Comparison of ENCODE assay signal across 20 cellular contexts in genomic region chr19:46101293-46101692, GRCh38. TPM values are rescaled to one million over a fixed set of nuclear protein-coding genes. Genes with fewer than 3 reads are reported as not detected.
DNase-seq lines count a peak whose midpoint lies in the region; ATAC-seq, FAIRE-seq and TF ChIP-seq lines count a peak whose summit lies in the region.
"Had no signal": no experiment of that assay in that cellular context is flagged by ENCODE, and none has a peak within 500 bp of the region (broad histone marks: within the 10 kb centered on the region; RNA-seq: fewer than 3 reads in every experiment).

No MANE protein-coding gene starts in this region.

- H2AFZ ChIP-seq in GM23338 (peak overlapping the region; percentile 52; the same call in 1 of the 2 replicates), mesenchymal stem cell (ENCODE audit: low read depth, low read length) (no peak overlapping the region), trophoblast cell (ENCODE audit: insufficient read depth, low read length, poor library complexity) (no peak overlapping the region)

- H4K20me1 ChIP-seq in GM23338 (replicated peaks; ENCODE audit: insufficient read depth), result no peaks in the 10 kb centered on the region

- H3K27ac Mint-ChIP-seq in GM23338, result no peak overlapping the region
- no peak overlapping the region for H3K27ac Mint-ChIP-seq in stimulated activated memory B cell treated with anti-CD40 and anti-IgM and Interleukin-4, amounts not matched to agents 10 μg/mL and 1 μg/mL and 100 μg/mL, for 72 hours
- H3K27ac Mint-ChIP-seq: CD4-positive, CD25-positive, alpha-beta regulatory T cell; CD8-positive, alpha-beta memory T cell had no signal

- H3K14ac ChIP-seq in mesenchymal stem cell (ENCODE audit: low read length in 2 of 2), result no peak overlapping the region
- H3K14ac ChIP-seq in trophoblast cell (ENCODE audit: low read length), result no peak overlapping the region

- WGBS in mesenchymal stem cell, result 71% methylated on average over 6 of the region's 6 CpGs
- no CpG with 5 or more reads among the region's 6 CpGs for WGBS in trophoblast cell (ENCODE audit: extremely low coverage, insufficient coverage, insufficient read length)

- H3K4me1 Mint-ChIP-seq in GM23338, result peaks cover 12% of the 10 kb centered on the region; the same call in 2 of the 3 replicates
- no peaks in the 10 kb centered on the region for H3K4me1 Mint-ChIP-seq in stimulated activated memory B cell treated with anti-CD40 and anti-IgM and Interleukin-4, amounts not matched to agents 10 μg/mL and 1 μg/mL and 100 μg/mL, for 72 hours
- H3K4me1 Mint-ChIP-seq: CD4-positive, CD25-positive, alpha-beta regulatory T cell; CD8-positive, alpha-beta memory T cell had no signal

- H3K23ac ChIP-seq in mesenchymal stem cell (ENCODE audit: low read length in 2 of 2) (peak overlapping the region in 1 of 2 experiments; percentile 40), trophoblast cell (ENCODE audit: low read length) (no peak overlapping the region)

- peak; percentile 38 for DNase-seq in GM23338 (ENCODE audit: low spot score)
- DNase-seq in bronchial epithelial cell (ENCODE audit: low read depth), result no peak
- DNase-seq in mesenchymal stem cell, result no peak
- DNase-seq in trophoblast cell, result no peak
- DNase-seq in anterior cingulate cortex (lab: John Stamatoyannopoulos, UW), result no peak
- DNase-seq: ACHN; BE2C; C1 segment of cervical spinal cord; CD4-positive, CD25-positive, alpha-beta regulatory T cell; CD8-positive, alpha-beta memory T cell; COR-L47; DMS 273 treated with DMSO at 0.1 percent for 48 hours; HCEC 1CT had no signal

- H2AK5ac ChIP-seq in mesenchymal stem cell (ENCODE audit: low read length, severe bottlenecking), result no peak overlapping the region
- H2AK5ac ChIP-seq in trophoblast cell (ENCODE audit: low read length), result peak overlapping the region; percentile 61

- FAIRE-seq in bronchial epithelial cell (lab: Jason Lieb, UNC), result peak; percentile 43
- FAIRE-seq: A204.1, G401.6, GM12891, GM19239, H54 had no signal

- peaks cover 6% of the 10 kb centered on the region for H3K9me3 Mint-ChIP-seq in GM23338
- H3K9me3 Mint-ChIP-seq in stimulated activated memory B cell treated with anti-CD40 and anti-IgM and Interleukin-4, amounts not matched to agents 10 μg/mL and 1 μg/mL and 100 μg/mL, for 72 hours, result peaks cover 13% of the 10 kb centered on the region

- no peaks in the 10 kb centered on the region for H3K79me2 ChIP-seq in GM23338 (replicated peaks; ENCODE audit: insufficient read depth)
- H3K79me2 ChIP-seq in trophoblast cell (ENCODE audit: control insufficient read depth, insufficient read depth, low read length, poor library complexity), result no peaks in the 10 kb centered on the region

- H3K27me3 ChIP-seq in GM23338 (ENCODE audit: insufficient read depth), result no peaks in the 10 kb centered on the region
- H3K27me3 ChIP-seq in bronchial epithelial cell (ENCODE audit: control insufficient read depth, insufficient read depth, low read length), result peaks cover 2% of the 10 kb centered on the region
- H3K27me3 ChIP-seq in mesenchymal stem cell (ENCODE audit: control insufficient read depth in 1 of 2, insufficient read depth in 1 of 2, low read length in 2 of 2), result peaks cover 35 to 64% of the 10 kb centered on the region in 2 experiments
- no peaks in the 10 kb centered on the region for H3K27me3 ChIP-seq in trophoblast cell (ENCODE audit: insufficient read depth, low read length)

- H2BK5ac ChIP-seq in mesenchymal stem cell (ENCODE audit: low read depth, low read length, poor library complexity, severe bottlenecking), result no peak overlapping the region
- no peak overlapping the region for H2BK5ac ChIP-seq in trophoblast cell (ENCODE audit: low read depth, low read length, poor library complexity)

- no peaks in the 10 kb centered on the region for H3K79me1 ChIP-seq in mesenchymal stem cell (replicated peaks; ENCODE audit: low read length, poor library complexity, severe bottlenecking)
- no peaks in the 10 kb centered on the region for H3K79me1 ChIP-seq in trophoblast cell (ENCODE audit: low read length)

- H2BK15ac ChIP-seq in mesenchymal stem cell (ENCODE audit: low read depth, poor library complexity, severe bottlenecking), result no peak overlapping the region

- H3K9me3 ChIP-seq in mesenchymal stem cell (ENCODE audit: control insufficient read depth, low read length), result peaks cover 17% of the 10 kb centered on the region
- H3K9me3 ChIP-seq in trophoblast cell (ENCODE audit: insufficient read depth, low read depth, low read length), result peaks cover 7% of the 10 kb centered on the region

- no peak overlapping the region for H3K4me3 Mint-ChIP-seq in GM23338
- no peak overlapping the region for H3K4me3 Mint-ChIP-seq in stimulated activated memory B cell treated with anti-CD40 and anti-IgM and Interleukin-4, amounts not matched to agents 10 μg/mL and 1 μg/mL and 100 μg/mL, for 72 hours
- H3K4me3 Mint-ChIP-seq: CD8-positive, alpha-beta memory T cell had no signal

- H4K8ac ChIP-seq in mesenchymal stem cell (ENCODE audit: low read length) (no peak overlapping the region), trophoblast cell (ENCODE audit: low read depth, low read length) (no peak overlapping the region)

- H3K18ac ChIP-seq in mesenchymal stem cell (ENCODE audit: low read depth in 1 of 2, low read length in 2 of 2) (no peak overlapping the region), trophoblast cell (ENCODE audit: low read length) (no peak overlapping the region)

- peak; percentile 85 for ATAC-seq in GM23338
- no peak for ATAC-seq in stimulated activated memory B cell treated with anti-CD40 and anti-IgM and Interleukin-4, amounts not matched to agents 10 μg/mL and 1 μg/mL and 100 μg/mL, for 72 hours
- ATAC-seq in HG03460 (IDR thresholded peaks at IDR 0.05; ENCODE audit: unreplicated experiment), result no peak

- H3K4me2 ChIP-seq in GM23338, result no peak overlapping the region
- H3K4me2 ChIP-seq in mesenchymal stem cell (ENCODE audit: low read length, poor library complexity, severe bottlenecking), result no peak overlapping the region
- no peak overlapping the region for H3K4me2 ChIP-seq in trophoblast cell (ENCODE audit: low read length)

- H3K4ac ChIP-seq in mesenchymal stem cell (ENCODE audit: low read depth in 1 of 2, low read length in 2 of 2) (no peak overlapping the region), trophoblast cell (ENCODE audit: low read depth, low read length) (no peak overlapping the region)

- H4K12ac ChIP-seq in trophoblast cell (ENCODE audit: low read depth, low read length), result no peak overlapping the region

- H3F3A ChIP-seq in GM23338 (replicated peaks; ENCODE audit: low read depth), result no peaks in the 10 kb centered on the region

- H2BK120ac ChIP-seq in mesenchymal stem cell (ENCODE audit: low read depth, low read length), result no peak overlapping the region
- no peak overlapping the region for H2BK120ac ChIP-seq in trophoblast cell (ENCODE audit: insufficient read depth, low read length, poor library complexity)

- H4K91ac ChIP-seq in mesenchymal stem cell (ENCODE audit: low read length) (peak overlapping the region; percentile 18), trophoblast cell (ENCODE audit: low read depth, low read length) (no peak overlapping the region)

- no peak overlapping the region for H3K9ac ChIP-seq in mesenchymal stem cell (ENCODE audit: low read length)
- H3K9ac ChIP-seq in trophoblast cell (ENCODE audit: low read length), result no peak overlapping the region

- H2BK12ac ChIP-seq in mesenchymal stem cell (ENCODE audit: low read length in 2 of 2), result no peak overlapping the region
- H2BK12ac ChIP-seq in trophoblast cell (ENCODE audit: low read length), result no peak overlapping the region

- H3K4me3 ChIP-seq in GM23338 (no peak overlapping the region), bronchial epithelial cell (ENCODE audit: low read depth, low read length) (no peak overlapping the region), mesenchymal stem cell (ENCODE audit: insufficient read depth in 1 of 2, low read depth in 1 of 2, low read length in 2 of 2) (no peak overlapping the region), trophoblast cell (ENCODE audit: low read depth, low read length) (no peak overlapping the region)

- TF ChIP-seq CTCF in GM23338 (conservative IDR thresholded peaks at IDR 0.05; ENCODE audit: low read depth in 2 of 2) (no peak), bronchial epithelial cell (IDR thresholded peaks at IDR 0.05; ENCODE audit: insufficient read depth, low read length, severe bottlenecking) (no peak)

- no peaks in the 10 kb centered on the region; the same call in 1 of the 2 replicates for H3K9me2 ChIP-seq in GM23338 (ENCODE audit: insufficient read depth)

- H3K36me3 Mint-ChIP-seq in GM23338 (ENCODE audit: low read depth), result no peaks in the 10 kb centered on the region
- peaks cover 8% of the 10 kb centered on the region for H3K36me3 Mint-ChIP-seq in stimulated activated memory B cell treated with anti-CD40 and anti-IgM and Interleukin-4, amounts not matched to agents 10 μg/mL and 1 μg/mL and 100 μg/mL, for 72 hours

- no peaks in the 10 kb centered on the region for H3K4me1 ChIP-seq in GM23338 (ENCODE audit: insufficient read depth)
- H3K4me1 ChIP-seq in mesenchymal stem cell (ENCODE audit: control insufficient read depth, insufficient read depth, low read depth, low read length), result no peaks in the 10 kb centered on the region
- H3K4me1 ChIP-seq in trophoblast cell (ENCODE audit: control insufficient read depth in 1 of 2, insufficient read depth in 2 of 2, low read length in 2 of 2), result peaks cover 3 to 5% of the 10 kb centered on the region in 2 experiments
- H3K4me1 ChIP-seq: BE2C had no signal

- no peak overlapping the region for H3K27ac ChIP-seq in GM23338 (ENCODE audit: low read depth)
- no peak overlapping the region for H3K27ac ChIP-seq in mesenchymal stem cell (ENCODE audit: low read length, poor library complexity, severe bottlenecking)
- H3K27ac ChIP-seq in trophoblast cell (ENCODE audit: low read depth, low read length), result no peak overlapping the region

- H3K36me3 ChIP-seq in GM23338 (ENCODE audit: insufficient read depth) (no peaks in the 10 kb centered on the region), bronchial epithelial cell (ENCODE audit: control insufficient read depth, insufficient read depth, low read length) (no peaks in the 10 kb centered on the region), mesenchymal stem cell (ENCODE audit: control insufficient read depth in 1 of 2, insufficient read depth in 2 of 2, low read depth in 1 of 2, low read length in 2 of 2) (no peaks in the 10 kb centered on the region), trophoblast cell (ENCODE audit: control insufficient read depth in 1 of 2, insufficient read depth in 2 of 2, low read length in 2 of 2) (no peaks in the 10 kb centered on the region)
- H3K36me3 ChIP-seq: BE2C had no signal

- H3K27me3 Mint-ChIP-seq in GM23338 (ENCODE audit: insufficient read depth, low read depth, poor library complexity), result no peaks in the 10 kb centered on the region
- H3K27me3 Mint-ChIP-seq in stimulated activated memory B cell treated with anti-CD40 and anti-IgM and Interleukin-4, amounts not matched to agents 10 μg/mL and 1 μg/mL and 100 μg/mL, for 72 hours, result peaks cover 34% of the 10 kb centered on the region

RNA-seq across cellular contexts. Expression of gene IGFL3, which starts 23.2 kb away (rescaled TPM):
- total RNA-seq in GM23338 (2014; rRNA removed; shearing (Covaris generic)), result not detected in 2 replicates
- polyA plus RNA-seq in GM23338 (2016; fragmentation: Nextera tagmentation; extraction: Ambion mirVana), result not detected in 2 replicates
- not detected in 2 replicates for total RNA-seq in bronchial epithelial cell
- 0.40 TPM for polyA plus RNA-seq in mesenchymal stem cell (2013, experiment 1 of 2)
- polyA plus RNA-seq in mesenchymal stem cell (2013, experiment 2 of 2), result 0.26 TPM
- polyA plus RNA-seq in trophoblast cell (2013), result 0.39 and 0.48 TPM in 2 replicates
- total RNA-seq: CD4-positive, CD25-positive, alpha-beta regulatory T cell; CD8-positive, alpha-beta memory T cell had no signal
- polyA plus RNA-seq: CD4-positive, CD25-positive, alpha-beta regulatory T cell; CD8-positive, alpha-beta memory T cell had no signal

RNA-seq across cellular contexts. Expression of gene IGFL2, which starts 46.7 kb away (rescaled TPM):
- total RNA-seq in GM23338 (2014; rRNA removed; shearing (Covaris generic)), result not detected in 2 replicates
- polyA plus RNA-seq in GM23338 (2016; fragmentation: Nextera tagmentation; extraction: Ambion mirVana), result not detected in 2 replicates
- total RNA-seq in bronchial epithelial cell, result 2.4 TPM in 1 of 2 replicates, not detected in the other
- polyA plus RNA-seq in mesenchymal stem cell (2013, experiment 1 of 2), result not detected
- polyA plus RNA-seq in mesenchymal stem cell (2013, experiment 2 of 2), result not detected
- 1.8 and 2.4 TPM in 2 replicates for polyA plus RNA-seq in trophoblast cell (2013)
- total RNA-seq: CD4-positive, CD25-positive, alpha-beta regulatory T cell; CD8-positive, alpha-beta memory T cell had no signal
- polyA plus RNA-seq: CD8-positive, alpha-beta memory T cell had no signal
